ENCODE assay signal across 20 cellular contexts in genomic region chr19:29395712-29396414, GRCh38.
A peak's percentile ranks its signal among the peaks of the same experiment; 100 is the strongest.
DNase-seq lines count a peak whose midpoint lies in the region; ATAC-seq, FAIRE-seq and TF ChIP-seq lines count a peak whose summit lies in the region.
"Had no signal": no experiment of that assay in that cellular context is flagged by ENCODE, and none has a peak within 500 bp of the region (broad histone marks: within the 10 kb centered on the region; RNA-seq: fewer than 3 reads in every experiment).

No MANE protein-coding gene starts in this region.

- CTCF ChIA-PET in HEK293 (lab: Yijun Ruan, JAX): interaction anchor here (0.6 to 1.3 kb wide), 2 partner anchors 83 to 84 kb away, joined by 3 read pairs; no protein-coding TSS in a partner anchor
- CTCF ChIA-PET in activated CD8-positive, alpha-beta T cell treated with anti-CD3 and anti-CD28 coated beads, Interleukin-2, amount 10 ng/mL, durations not matched to agents 7 days and 5 days (lab: Charles Lee): no interaction called here

- H3K4me1 ChIP-seq in HEK293 (ENCODE audit: control insufficient read depth, insufficient read depth, low read length) (no peaks in the 10 kb centered on the region), osteoblast (ENCODE audit: insufficient read depth, low read length) (no peaks in the 10 kb centered on the region)

- H3K9me3 ChIP-seq in HEK293 (ENCODE audit: control insufficient read depth, insufficient read depth, low read depth, low read length): peaks cover 7% of the 10 kb centered on the region; the same call in 1 of the 2 replicates
- no peaks in the 10 kb centered on the region for H3K9me3 ChIP-seq in osteoblast (ENCODE audit: low read depth, low read length)

- H3K4me1 Mint-ChIP-seq in glutamatergic neuron (ENCODE audit: low read depth, unreplicated experiment): peaks cover 28% of the 10 kb centered on the region
- H3K4me1 Mint-ChIP-seq in activated CD8-positive, alpha-beta T cell treated with anti-CD3 and anti-CD28 coated beads, Interleukin-2, amount 10 ng/mL, durations not matched to agents 7 days and 5 days (ENCODE audit: low read depth): no peaks in the 10 kb centered on the region
- H3K4me1 Mint-ChIP-seq: CD14-positive monocyte; CD8-positive, alpha-beta memory T cell had no signal

- H4K20me1 ChIP-seq in osteoblast (ENCODE audit: insufficient read depth, low read length): no peaks in the 10 kb centered on the region

- H3K4me3 ChIP-seq in HEK293 (ENCODE audit: low read depth, low read length) (no peak overlapping the region), osteoblast (ENCODE audit: insufficient read depth, low read length) (no peak overlapping the region)
- H3K4me3 ChIP-seq: GM23248 had no signal

- no peak overlapping the region for H3K27ac ChIP-seq in HEK293 (ENCODE audit: extremely low read depth, low read depth, low read length)
- no peak overlapping the region for H3K27ac ChIP-seq in osteoblast (ENCODE audit: low read depth, low read length)
- H3K27ac ChIP-seq: GM23248 had no signal

- no peaks in the 10 kb centered on the region for H3K36me3 ChIP-seq in HEK293 (ENCODE audit: control insufficient read depth in 2 of 2, insufficient read depth in 1 of 2, low read length in 2 of 2)
- no peaks in the 10 kb centered on the region for H3K36me3 ChIP-seq in osteoblast (ENCODE audit: insufficient read depth, low read length)

- POLR2A ChIA-PET in HEK293 (lab: Yijun Ruan, JAX): no interaction called here
- POLR2A ChIA-PET in activated CD8-positive, alpha-beta T cell treated with anti-CD3 and anti-CD28 coated beads, Interleukin-2, amount 10 ng/mL, durations not matched to agents 7 days and 5 days (lab: Charles Lee): no interaction called here

- H2AFZ ChIP-seq in osteoblast (ENCODE audit: low read length): no peak overlapping the region
- H2AFZ ChIP-seq: GM23248 had no signal

- H3K27ac Mint-ChIP-seq in glutamatergic neuron (ENCODE audit: unreplicated experiment): peak overlapping the region; percentile 6
- H3K27ac Mint-ChIP-seq in activated CD8-positive, alpha-beta T cell treated with anti-CD3 and anti-CD28 coated beads, Interleukin-2, amount 10 ng/mL, durations not matched to agents 7 days and 5 days: no peak overlapping the region
- H3K27ac Mint-ChIP-seq: CD14-positive monocyte; CD4-positive, alpha-beta T cell; CD8-positive, alpha-beta memory T cell; H9; HFFc6 had no signal

- peaks cover 7% of the 10 kb centered on the region for H3K9me3 Mint-ChIP-seq in glutamatergic neuron (ENCODE audit: unreplicated experiment)
- peaks cover 4% of the 10 kb centered on the region for H3K9me3 Mint-ChIP-seq in activated CD8-positive, alpha-beta T cell treated with anti-CD3 and anti-CD28 coated beads, Interleukin-2, amount 10 ng/mL, durations not matched to agents 7 days and 5 days (ENCODE audit: insufficient read depth)

- no peak overlapping the region for H3K4me3 Mint-ChIP-seq in glutamatergic neuron (ENCODE audit: unreplicated experiment)
- H3K4me3 Mint-ChIP-seq in activated CD8-positive, alpha-beta T cell treated with anti-CD3 and anti-CD28 coated beads, Interleukin-2, amount 10 ng/mL, durations not matched to agents 7 days and 5 days: no peak overlapping the region
- H3K4me3 Mint-ChIP-seq: CD14-positive monocyte; CD4-positive, alpha-beta T cell; CD8-positive, alpha-beta memory T cell; H9; HFFc6 had no signal

- no peaks in the 10 kb centered on the region for H3K27me3 ChIP-seq in osteoblast (ENCODE audit: insufficient read depth, low read length)

- no peak for DNase-seq in glutamatergic neuron
- DNase-seq in osteoblast (ENCODE audit: insufficient read length, low spot score, missing footprints): peak; percentile 54
- DNase-seq in RCC 7860 (ENCODE audit: low spot score): no peak
- DNase-seq in activated CD8-positive, alpha-beta T cell treated with anti-CD3 and anti-CD28 coated beads, Interleukin-2, amount 10 ng/mL, durations not matched to agents 7 days and 5 days: no peak
- DNase-seq: Calu3; CD4-positive, alpha-beta T cell; CD8-positive, alpha-beta memory T cell; COR-L47; DMS53; DMS79 treated with DMSO at 0.1 percent for 48 hours; GF-D8; GM23248; H9; HFFc6 had no signal

- no peak overlapping the region for H3K4me2 ChIP-seq in osteoblast (ENCODE audit: insufficient read depth, low read length)

- peaks cover 5% of the 10 kb centered on the region for H3K27me3 Mint-ChIP-seq in glutamatergic neuron (ENCODE audit: unreplicated experiment)
- H3K27me3 Mint-ChIP-seq in activated CD8-positive, alpha-beta T cell treated with anti-CD3 and anti-CD28 coated beads, Interleukin-2, amount 10 ng/mL, durations not matched to agents 7 days and 5 days (ENCODE audit: low read depth): no peaks in the 10 kb centered on the region

- no peak for TF ChIP-seq CTCF in HEK293 (tag by site-specific recombination; IDR thresholded peaks at IDR 0.05)
- no peak for TF ChIP-seq CTCF in glutamatergic neuron (IDR thresholded peaks at IDR 0.05; ENCODE audit: partially characterized antibody, unreplicated experiment)
- no peak for TF ChIP-seq CTCF in osteoblast (IDR thresholded peaks at IDR 0.05; ENCODE audit: extremely low read depth, low read depth, low read length)

- FAIRE-seq in RCC 7860 (lab: Jason Lieb, UNC): no peak
- FAIRE-seq: GM12891, GM18507 had no signal

- H3K79me2 ChIP-seq in osteoblast (ENCODE audit: insufficient read depth, low read length): no peaks in the 10 kb centered on the region

- no peaks in the 10 kb centered on the region for H3K36me3 Mint-ChIP-seq in glutamatergic neuron (ENCODE audit: unreplicated experiment)
- no peaks in the 10 kb centered on the region for H3K36me3 Mint-ChIP-seq in activated CD8-positive, alpha-beta T cell treated with anti-CD3 and anti-CD28 coated beads, Interleukin-2, amount 10 ng/mL, durations not matched to agents 7 days and 5 days (ENCODE audit: low read depth)
- H3K36me3 Mint-ChIP-seq: CD14-positive monocyte; CD8-positive, alpha-beta memory T cell had no signal

- ATAC-seq in HG03520 (IDR thresholded peaks at IDR 0.05; ENCODE audit: unreplicated experiment): no peak
- ATAC-seq in activated CD8-positive, alpha-beta T cell treated with anti-CD3 and anti-CD28 coated beads, Interleukin-2, amount 10 ng/mL, durations not matched to agents 7 days and 5 days: no peak
- ATAC-seq: HCT116 had no signal

TF ChIP-seq in HEK293, 187 proteins besides CTCF, POLR2A, EP300 and RAD21 (continues in another document):
- TF ChIP-seq ZNF677 (tag by site-specific recombination; IDR thresholded peaks at IDR 0.05) (no peak), ZFHX2 (tag by site-specific recombination; conservative IDR thresholded peaks at IDR 0.05) (peak; percentile 80), ZNF280D (tag by site-specific recombination; IDR thresholded peaks at IDR 0.05) (no peak), ZNF146 (tag by site-specific recombination; IDR thresholded peaks at IDR 0.05) (no peak), ZNF24 (tag by site-specific recombination; IDR thresholded peaks at IDR 0.05) (no peak), ZNF558 (tag by site-specific recombination; IDR thresholded peaks at IDR 0.05) (no peak), ZNF223 (tag by site-specific recombination; IDR thresholded peaks at IDR 0.05) (no peak), ZNF621 (tag by site-specific recombination; IDR thresholded peaks at IDR 0.05) (no peak)
- TF ChIP-seq, protein P1, sequence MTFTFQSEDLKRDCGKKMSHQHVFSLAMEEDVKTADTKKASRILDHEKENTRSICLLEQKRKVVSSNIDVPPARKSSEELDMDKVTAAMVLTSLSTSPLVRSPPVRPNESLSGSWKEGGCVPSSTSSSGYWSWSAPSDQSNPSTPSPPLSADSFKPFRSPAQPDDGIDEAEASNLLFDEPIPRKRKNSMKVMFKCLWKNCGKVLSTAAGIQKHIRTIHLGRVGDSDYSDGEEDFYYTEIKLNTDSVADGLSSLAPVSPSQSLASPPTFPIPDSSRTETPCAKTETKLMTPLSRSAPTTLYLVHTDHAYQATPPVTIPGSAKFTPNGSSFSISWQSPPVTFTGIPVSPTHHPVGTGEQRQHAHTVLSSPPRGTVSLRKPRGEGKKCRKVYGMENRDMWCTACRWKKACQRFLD (tag by site-specific recombination; IDR thresholded peaks at IDR 0.05): no peak
- TF ChIP-seq, protein P2, sequence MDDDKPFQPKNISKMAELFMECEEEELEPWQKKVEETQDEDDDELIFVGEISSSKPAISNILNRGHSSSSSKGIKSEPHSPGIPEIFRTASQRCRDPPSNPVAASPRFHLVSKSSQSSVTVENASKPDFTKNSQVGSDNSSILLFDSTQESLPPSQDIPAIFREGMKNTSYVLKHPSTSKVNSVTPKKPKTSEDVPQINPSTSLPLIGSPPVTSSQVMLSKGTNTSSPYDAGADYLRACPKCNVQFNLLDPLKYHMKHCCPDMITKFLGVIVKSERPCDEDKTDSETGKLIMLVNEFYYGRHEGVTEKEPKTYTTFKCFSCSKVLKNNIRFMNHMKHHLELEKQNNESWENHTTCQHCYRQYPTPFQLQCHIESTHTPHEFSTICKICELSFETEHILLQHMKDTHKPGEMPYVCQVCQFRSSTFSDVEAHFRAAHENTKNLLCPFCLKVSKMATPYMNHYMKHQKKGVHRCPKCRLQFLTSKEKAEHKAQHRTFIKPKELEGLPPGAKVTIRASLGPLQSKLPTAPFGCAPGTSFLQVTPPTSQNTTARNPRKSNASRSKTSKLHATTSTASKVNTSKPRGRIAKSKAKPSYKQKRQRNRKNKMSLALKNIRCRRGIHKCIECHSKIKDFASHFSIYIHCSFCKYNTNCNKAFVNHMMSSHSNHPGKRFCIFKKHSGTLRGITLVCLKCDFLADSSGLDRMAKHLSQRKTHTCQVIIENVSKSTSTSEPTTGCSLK (tag by site-specific recombination; IDR thresholded peaks at IDR 0.05): 0 out of 2 replicates have a peak, but pooled peaks have one; percentile 54
